ENCODE assay signal across 21 cellular contexts in genomic region chr11:76071090-76071489, GRCh38.
"Had no signal": no experiment of that assay in that cellular context is flagged by ENCODE, and none has a peak within 500 bp of the region (broad histone marks: within the 10 kb centered on the region; RNA-seq: fewer than 3 reads in every experiment).

No MANE protein-coding gene starts in this region.

- H3K9me3 Mint-ChIP-seq: activated naive CD4-positive, alpha-beta T cell treated with anti-CD3 and anti-CD28 coated beads for 36 hours; neural crest cell had no signal

- H3K4me3 Mint-ChIP-seq: activated naive CD4-positive, alpha-beta T cell treated with anti-CD3 and anti-CD28 coated beads for 36 hours; activated T-cell treated with anti-CD3 and anti-CD28 coated beads, Interleukin-2, amount 50 U/mL, for 4 hours; neural crest cell; type B pancreatic cell had no signal

- H3K27me3 ChIP-seq: body of pancreas, foreskin keratinocyte, hepatocyte, stomach had no signal

- H2AFZ ChIP-seq: hepatocyte had no signal

- H3K4me2 ChIP-seq: hepatocyte had no signal

- H3K4me3 ChIP-seq: body of pancreas, hepatocyte, lung, psoas muscle, stomach had no signal

- H3K27ac ChIP-seq: body of pancreas, foreskin keratinocyte, hepatocyte, psoas muscle, stomach had no signal

- FAIRE-seq: colon had no signal

- ATAC-seq: activated CD4-positive, CD25-positive, alpha-beta regulatory T cell treated with anti-CD3 and anti-CD28 coated beads, Interleukin-2, amount 50 U/mL, for 24 hours; activated T-cell treated with anti-CD3 and anti-CD28 coated beads, Interleukin-2, amount 50 U/mL, for 4 hours; body of pancreas; foreskin keratinocyte; psoas muscle; right cardiac atrium had no signal

- H3K4me1 ChIP-seq: foreskin keratinocyte had no signal

- H3K9me3 ChIP-seq: body of pancreas, psoas muscle, stomach had no signal

- H3K27ac Mint-ChIP-seq: activated naive CD4-positive, alpha-beta T cell treated with anti-CD3 and anti-CD28 coated beads for 36 hours; type B pancreatic cell had no signal

- DNase-seq: activated CD4-positive, alpha-beta T cell treated with anti-CD3 and anti-CD28 coated beads, Interleukin-2, amount 50 U/mL, for 1 hour; activated CD8-positive, alpha-beta memory T cell treated with anti-CD3 and anti-CD28 coated beads, Interleukin-2, amount 50 U/mL, for 4 hours; activated naive CD4-positive, alpha-beta T cell treated with anti-CD3 and anti-CD28 coated beads for 36 hours; activated T-cell treated with anti-CD3 and anti-CD28 coated beads, Interleukin-2, amount 50 U/mL, for 4 hours; body of pancreas; central memory CD4-positive, alpha-beta T cell; foreskin keratinocyte; islet precursor cell; midbrain; psoas muscle; right cardiac atrium; stimulated activated CD4-positive, alpha-beta T cell treated with anti-CD3 and anti-CD28 coated beads, Interleukin-15, amount 100 ng/mL, for 24 hours; stimulated activated CD4-positive, alpha-beta T cell treated with anti-CD3 and anti-CD28 coated beads, Interleukin-2, amount 100 ng/mL, for 48 hours; stomach; T-helper 2 cell had no signal

- H3K27me3 Mint-ChIP-seq: type B pancreatic cell had no signal

- H3K79me2 ChIP-seq: hepatocyte had no signal
